1 cellular context compared by ENCODE assay signal in genomic region chr17:19333132-19333440, GRCh38.
TF ChIP-seq lines count a peak whose summit lies in the region.

No MANE protein-coding gene starts in this region.

TF ChIP-seq in IMR-90, 13 proteins besides CTCF, POLR2A, EP300 and RAD21:
- TF ChIP-seq USF2 (IDR thresholded peaks at IDR 0.05; ENCODE audit: low read depth, low read length) (no peak), CEBPB (IDR thresholded peaks at IDR 0.05; ENCODE audit: low read depth, low read length) (no peak), MAZ (IDR thresholded peaks at IDR 0.05; ENCODE audit: borderline replicate concordance, low read depth, low read length) (no peak), RCOR1 (IDR thresholded peaks at IDR 0.05; ENCODE audit: insufficient replicate concordance, low read length) (no peak), CHD1 (IDR thresholded peaks at IDR 0.05; ENCODE audit: low read depth, low read length) (no peak), FOS (IDR thresholded peaks at IDR 0.05; ENCODE audit: low read depth, low read length) (no peak), MXI1 (IDR thresholded peaks at IDR 0.05; ENCODE audit: borderline replicate concordance, low read depth, low read length) (no peak), SMC3 (IDR thresholded peaks at IDR 0.05; ENCODE audit: low read depth, low read length) (no peak), ELK1 (IDR thresholded peaks at IDR 0.05; ENCODE audit: borderline replicate concordance, low read depth, low read length) (no peak), BHLHE40 (IDR thresholded peaks at IDR 0.05; ENCODE audit: low read depth, low read length) (no peak), RFX5 (IDR thresholded peaks at IDR 0.05; ENCODE audit: low read depth, low read length) (no peak), MAFK (IDR thresholded peaks at IDR 0.05; ENCODE audit: low read depth, low read length) (no peak), NFE2L2 (IDR thresholded peaks at IDR 0.05; ENCODE audit: low read depth, low read length) (no peak)
